ENCODE assay signal across 1 cellular context in genomic region chr4:178632415-178632814, GRCh38.
TF ChIP-seq lines count a peak whose summit lies in the region.

No MANE protein-coding gene starts in this region.

TF ChIP-seq in GM12878, 131 proteins besides CTCF, POLR2A, EP300 and RAD21 (continued from another document):
- TF ChIP-seq JUND (IDR thresholded peaks at IDR 0.05; ENCODE audit: low read depth, low read length) (0 out of 2 replicates have a peak, but pooled peaks have one; percentile 28), ATF2 (IDR thresholded peaks at IDR 0.05; ENCODE audit: low read length) (no peak), JUNB (IDR thresholded peaks at IDR 0.05) (no peak), SUZ12 (IDR thresholded peaks at IDR 0.05; ENCODE audit: unreplicated experiment) (no peak), IRF5 (IDR thresholded peaks at IDR 0.05; ENCODE audit: borderline replicate concordance) (no peak), PKNOX1 (IDR thresholded peaks at IDR 0.05) (peak; percentile 81), MTA3 (IDR thresholded peaks at IDR 0.05; ENCODE audit: borderline replicate concordance, low read length) (no peak), SMARCA5 (IDR thresholded peaks at IDR 0.05) (no peak), POU2F2 (IDR thresholded peaks at IDR 0.05; ENCODE audit: borderline replicate concordance, low read depth, low read length) (peak; percentile 68; the same call in 1 of the 3 replicates), MXI1 (IDR thresholded peaks at IDR 0.05; ENCODE audit: low read depth, low read length) (no peak), WRNIP1 (IDR thresholded peaks at IDR 0.05; ENCODE audit: borderline replicate concordance, low read depth, low read length) (no peak), CHD4 (IDR thresholded peaks at IDR 0.05) (no peak), ZNF687 (IDR thresholded peaks at IDR 0.05) (no peak), GABPA (IDR thresholded peaks at IDR 0.05; ENCODE audit: low read depth) (no peak), SP1 (IDR thresholded peaks at IDR 0.05; ENCODE audit: low read depth, low read length) (no peak), CREB1 (IDR thresholded peaks at IDR 0.05; ENCODE audit: low read depth) (no peak), RFX5 (IDR thresholded peaks at IDR 0.05; ENCODE audit: low read depth, low read length) (no peak), RAD51 (IDR thresholded peaks at IDR 0.05) (no peak), HDAC6 (IDR thresholded peaks at IDR 0.05; ENCODE audit: unreplicated experiment) (no peak), POLR2AphosphoS2 (IDR thresholded peaks at IDR 0.05; ENCODE audit: low read depth, low read length) (no peak), TCF7 (IDR thresholded peaks at IDR 0.05; ENCODE audit: borderline replicate concordance) (no peak), E2F8 (IDR thresholded peaks at IDR 0.05; ENCODE audit: low read depth, partially characterized antibody) (no peak), TARDBP (IDR thresholded peaks at IDR 0.05; ENCODE audit: borderline replicate concordance) (no peak), MTA2 (IDR thresholded peaks at IDR 0.05; ENCODE audit: low read depth) (peak; percentile 100), SRF (IDR thresholded peaks at IDR 0.05; ENCODE audit: low read depth in 2 of 2, low read length in 2 of 2) (no peak), RELB (IDR thresholded peaks at IDR 0.05; ENCODE audit: low read depth) (peak; percentile 31; the same call in 1 of the 2 replicates), IKZF1 (conservative IDR thresholded peaks at IDR 0.05) (peak; percentile 70), GATAD2B (conservative IDR thresholded peaks at IDR 0.05; ENCODE audit: low read depth) (no peak), DPF2 (IDR thresholded peaks at IDR 0.05) (peak; percentile 97), HSF1 (IDR thresholded peaks at IDR 0.05; ENCODE audit: low read depth, low read length) (no peak), SPI1 (IDR thresholded peaks at IDR 0.05; ENCODE audit: borderline replicate concordance, insufficient read depth, low read depth, low read length) (no peak), ZBTB40 (IDR thresholded peaks at IDR 0.05; ENCODE audit: borderline replicate concordance) (no peak), FOS (IDR thresholded peaks at IDR 0.05; ENCODE audit: borderline replicate concordance, extremely low read depth, insufficient read length) (no peak), BCL3 (IDR thresholded peaks at IDR 0.05; ENCODE audit: borderline replicate concordance, insufficient read depth, low read depth, low read length, poor library complexity, severe bottlenecking) (no peak), EED (IDR thresholded peaks at IDR 0.05; ENCODE audit: low read depth) (no peak), MLLT1 (IDR thresholded peaks at IDR 0.05) (no peak), KAT2A (conservative IDR thresholded peaks at IDR 0.05; ENCODE audit: control insufficient read depth, low read depth, low read length) (no peak), EZH2 (IDR thresholded peaks at IDR 0.05; ENCODE audit: borderline replicate concordance, control insufficient read depth, low read depth, low read length) (no peak)
